ENCODE assay signal across 8 cellular contexts in genomic region chr1:26288311-26288941, GRCh38. TPM values are rescaled to one million over a fixed set of nuclear protein-coding genes. Genes with fewer than 3 reads are reported as not detected.
DNase-seq lines count a peak whose midpoint lies in the region; ATAC-seq and TF ChIP-seq lines count a peak whose summit lies in the region.

No MANE protein-coding gene starts in this region.

- whole genome bisulfite sequencing in esophagus squamous epithelium, 2 donors, result 29 to 35% methylated on average over 3 to 4 of the region's 5 CpGs

- no peak for TF ChIP-seq CTCF in Loucy (conservative IDR thresholded peaks at IDR 0.05; ENCODE audit: low read length)
- no peak for TF ChIP-seq CTCF in esophagus squamous epithelium (IDR thresholded peaks at IDR 0.05)
- TF ChIP-seq CTCF in omental fat pad (IDR thresholded peaks at IDR 0.05), result no peak

- H3K4me1 ChIP-seq in Loucy (ENCODE audit: insufficient read depth, low read length, poor library complexity, severe bottlenecking), result peaks cover 83% of the 10 kb centered on the region
- peaks cover 34 to 86% (median 38%) of the 10 kb centered on the region in 3 donors for H3K4me1 ChIP-seq in esophagus squamous epithelium

- no peaks in the 10 kb centered on the region for H3K9me2 ChIP-seq in Loucy (replicated peaks; ENCODE audit: low read depth, low read length)

- H3K4me2 ChIP-seq in Loucy (ENCODE audit: low read depth, low read length, poor library complexity, severe bottlenecking), result peak overlapping the region; percentile 98

- H3K27me3 ChIP-seq in Loucy (ENCODE audit: insufficient read depth, low read length, poor library complexity, severe bottlenecking) (no peaks in the 10 kb centered on the region), esophagus squamous epithelium (no peaks in the 10 kb centered on the region)

- H3K9me3 Mint-ChIP-seq in stimulated activated effector memory CD8-positive, alpha-beta T cell treated with anti-CD3 and anti-CD28 coated beads, Interleukin-12 subunit alpha, Interleukin-12 subunit beta, amount 100 ng/mL, for 72 hours, result no peaks in the 10 kb centered on the region

- peak overlapping the region; percentile 41 to 100 (median 72) for H3K27ac ChIP-seq in esophagus squamous epithelium

- H3K79me2 ChIP-seq in Loucy (ENCODE audit: insufficient read depth, low read length), result peaks cover 2% of the 10 kb centered on the region; the same call in 1 of the 2 replicates

- peaks cover 88% of the 10 kb centered on the region for H3K4me1 Mint-ChIP-seq in stimulated activated effector memory CD8-positive, alpha-beta T cell treated with anti-CD3 and anti-CD28 coated beads, Interleukin-12 subunit alpha, Interleukin-12 subunit beta, amount 100 ng/mL, for 72 hours

- intact Hi-C loops in esophagus squamous epithelium (cut with DNase I), result no loop called here

- H3F3A ChIP-seq in Loucy (ENCODE audit: low read depth), result peaks cover 31% of the 10 kb centered on the region

- no peak overlapping the region for H2AFZ ChIP-seq in Loucy (ENCODE audit: low read length)

- TF ChIP-seq POLR2A in esophagus squamous epithelium (IDR thresholded peaks at IDR 0.05), result no peak

- ATAC-seq in stimulated activated effector memory CD8-positive, alpha-beta T cell treated with anti-CD3 and anti-CD28 coated beads, Interleukin-12 subunit alpha, Interleukin-12 subunit beta, amount 100 ng/mL, for 72 hours, result peak; percentile 71
- ATAC-seq in GM18907 (IDR thresholded peaks at IDR 0.05; ENCODE audit: unreplicated experiment), result no peak
- ATAC-seq in omental fat pad (ENCODE audit: low FRiP score), result no peak

- no peaks in the 10 kb centered on the region for H4K20me1 ChIP-seq in Loucy (ENCODE audit: insufficient read depth, low read length, poor library complexity, severe bottlenecking)

- no peaks in the 10 kb centered on the region for H3K36me3 ChIP-seq in Loucy (ENCODE audit: insufficient read depth, low read length)
- peaks cover 0 to 8% (median 0%) of the 10 kb centered on the region in 3 donors for H3K36me3 ChIP-seq in esophagus squamous epithelium

- H3K4me3 Mint-ChIP-seq in stimulated activated effector memory CD8-positive, alpha-beta T cell treated with anti-CD3 and anti-CD28 coated beads, Interleukin-12 subunit alpha, Interleukin-12 subunit beta, amount 100 ng/mL, for 72 hours, result peak overlapping the region; percentile 76

- peak overlapping the region; percentile 93 for H3K27ac Mint-ChIP-seq in stimulated activated effector memory CD8-positive, alpha-beta T cell treated with anti-CD3 and anti-CD28 coated beads, Interleukin-12 subunit alpha, Interleukin-12 subunit beta, amount 100 ng/mL, for 72 hours

- H3K4me3 ChIP-seq in Loucy (ENCODE audit: low read length, poor library complexity, severe bottlenecking), result peak overlapping the region; percentile 69
- H3K4me3 ChIP-seq in esophagus squamous epithelium, result no peak overlapping the region

- H3K36me3 Mint-ChIP-seq in stimulated activated effector memory CD8-positive, alpha-beta T cell treated with anti-CD3 and anti-CD28 coated beads, Interleukin-12 subunit alpha, Interleukin-12 subunit beta, amount 100 ng/mL, for 72 hours, result peaks cover 49% of the 10 kb centered on the region

- H3K9me3 ChIP-seq in Loucy (ENCODE audit: insufficient read depth, low read depth, low read length), result no peaks in the 10 kb centered on the region
- no peaks in the 10 kb centered on the region for H3K9me3 ChIP-seq in esophagus squamous epithelium

- H3K9ac ChIP-seq in Loucy (ENCODE audit: low read depth, low read length, poor library complexity, severe bottlenecking), result peak overlapping the region; percentile 88

- peak; percentile 71 to 73 for DNase-seq in activated CD4-positive, alpha-beta T cell treated with anti-CD3 and anti-CD28 coated beads, Interleukin-2, amount 50 U/mL, for 4 hours
- no peak for DNase-seq in esophagus squamous epithelium (lab: John Stamatoyannopoulos, UW)
- peak in 1 of 2 donors; percentile 75 for DNase-seq in stimulated activated effector memory CD8-positive, alpha-beta T cell treated with anti-CD3 and anti-CD28 coated beads, Interleukin-12 subunit alpha, Interleukin-12 subunit beta, amount 100 ng/mL, for 72 hours (ENCODE audit: low spot score in 2 of 2)
- no peak for DNase-seq in omental fat pad (ENCODE audit: low spot score)
- DNase-seq in HK-2 (ENCODE audit: unreplicated experiment), result no peak
- no peak for DNase-seq in dedifferentiated amniotic fluid mesenchymal stem cell (ENCODE audit: extremely low spot score)

RNA-seq across cellular contexts. Expression of gene SH3BGRL3, which starts 8.5 kb away (rescaled TPM):
- total RNA-seq in esophagus squamous epithelium (100 to 1,000 TPM in 2 of 4 donors, 10 to 100 TPM in 2; 76.9 to 163 (median 106) TPM), omental fat pad (100 to 1,000 TPM in 1 of 4 donors, 10 to 100 TPM in 3; 42.4 to 124 (median 82.4) TPM)

RNA-seq across cellular contexts. Expression of gene UBXN11, which starts 18.0 kb away (rescaled TPM):
- total RNA-seq in esophagus squamous epithelium (1 to 10 TPM; 3.2 to 9.2 (median 3.7) TPM), omental fat pad (10 to 100 TPM; 12.2 to 23.8 (median 17.7) TPM)

RNA-seq across cellular contexts. Expression of gene CD52, which starts 29.3 kb away (rescaled TPM):
- total RNA-seq in esophagus squamous epithelium, result 10 to 100 TPM in 2 of 4 donors, 1 to 10 TPM in 2; 1.9 to 22.1 (median 9.4) TPM
- total RNA-seq in omental fat pad, result 100 to 1,000 TPM in 1 of 4 donors, 10 to 100 TPM in 1, 1 to 10 TPM in 1, not detected in 1; 4.3 to 227 (median 13.2) TPM

RNA-seq across cellular contexts. Expression of gene CEP85, which starts 54.4 kb away (rescaled TPM):
- total RNA-seq in esophagus squamous epithelium, result 10 to 100 TPM in 3 of 4 donors, 1 to 10 TPM in 1; 7.5 to 14.7 (median 12.5) TPM
- total RNA-seq in omental fat pad, result 1 to 10 TPM; 4.3 to 6.1 (median 5.3) TPM

Comparison
In these comparisons a context has a peak if more than half of its experiments do, and no peak if none do; other contexts are left out.
1. DNase-seq: peak in activated CD4-positive, alpha-beta T cell treated with anti-CD3 and anti-CD28 coated beads, Interleukin-2, amount 50 U/mL, for 4 hours (2 of 2); none in esophagus squamous epithelium (single experiment), omental fat pad (single experiment), HK-2 (single experiment) and dedifferentiated amniotic fluid mesenchymal stem cell (single experiment).